Comparison of ENCODE assay signal across 33 cellular contexts in genomic region chr2:50108245-50108644, GRCh38.
"Had no signal": no experiment of that assay in that cellular context is flagged by ENCODE, and none has a peak within 500 bp of the region (broad histone marks: within the 10 kb centered on the region; RNA-seq: fewer than 3 reads in every experiment).

No MANE protein-coding gene starts in this region.

- FAIRE-seq: TTC549 had no signal

- H3K36me3 ChIP-seq: adrenal gland, brain microvascular endothelial cell, breast epithelium had no signal

- H3K27ac ChIP-seq: adrenal gland, body of pancreas, brain microvascular endothelial cell, breast epithelium, VCaP had no signal

- H3K27me3 ChIP-seq: adrenal gland, body of pancreas, brain microvascular endothelial cell, breast epithelium had no signal

- H3K4me1 ChIP-seq: adrenal gland, body of pancreas, breast epithelium had no signal

- DNase-seq: activated B cell treated with CpG ODN at 0.5 μM for 24 hours; activated CD4-positive, alpha-beta memory T cell treated with anti-CD3 and anti-CD28 coated beads for 36 hours; activated CD4-positive, alpha-beta T cell treated with anti-CD3 and anti-CD28 coated beads for 4 hours; activated CD4-positive, alpha-beta T cell treated with anti-CD3 and anti-CD28 coated beads, Interleukin-2, amount 10 ng/mL, durations not matched to agents 24 days and 14 days; activated CD4-positive, alpha-beta T cell treated with anti-CD3 and anti-CD28 coated beads, Interleukin-2, amount 50 U/mL, for 1 hour; activated CD4-positive, alpha-beta T cell treated with anti-CD3 and anti-CD28 coated beads, Interleukin-2, amount 50 U/mL, for 4 hours; activated CD4-positive, CD25-positive, alpha-beta regulatory T cell treated with anti-CD3 and anti-CD28 coated beads, Interleukin-2, amount 50 U/mL, for 72 hours; activated CD8-positive, alpha-beta memory T cell treated with anti-CD3 and anti-CD28 coated beads, Interleukin-2, amount 50 U/mL, for 4 hours; activated CD8-positive, alpha-beta T cell treated with anti-CD3 and anti-CD28 coated beads for 36 hours; activated effector memory CD4-positive, alpha-beta T cell treated with anti-CD3 and anti-CD28 coated beads, Interleukin-2, amount 50 U/mL, for 16 hours; activated gamma-delta T cell treated with Interleukin-2 at 50 U/mL for 16 hours; activated naive CD4-positive, alpha-beta T cell; activated naive CD4-positive, alpha-beta T cell treated with anti-CD3 and anti-CD28 coated beads for 36 hours; activated naive CD4-positive, alpha-beta T cell treated with anti-CD3 and anti-CD28 coated beads, Interleukin-2, amount 50 U/mL, for 16 hours; activated naive CD8-positive, alpha-beta T cell treated with anti-CD3 and anti-CD28 coated beads for 36 hours; activated T-cell treated with anti-CD3 and anti-CD28 coated beads for 4 hours; activated T-cell treated with anti-CD3 and anti-CD28 coated beads, Interleukin-2, amount 50 U/mL, for 1 hour; activated T-cell treated with anti-CD3 and anti-CD28 coated beads, Interleukin-2, amount 50 U/mL, for 4 hours; activated T-cell treated with anti-CD3 and anti-CD28 coated beads, Interleukin-2, amount 50 U/mL, for 72 hours; adrenal gland; amniotic stem cell; aorta; body of pancreas; brain microvascular endothelial cell; central memory CD4-positive, alpha-beta T cell; T-helper 1 cell; T-helper 2 cell; T-helper 9 cell had no signal

- ATAC-seq: activated CD8-positive, alpha-beta T cell treated with anti-CD3 and anti-CD28 coated beads for 36 hours; activated naive CD4-positive, alpha-beta T cell treated with anti-CD3 and anti-CD28 coated beads, Interleukin-2, amount 50 U/mL, for 72 hours; activated T-cell treated with anti-CD3 and anti-CD28 coated beads, Interleukin-2, amount 50 U/mL, for 4 hours; activated T-cell treated with anti-CD3 and anti-CD28 coated beads, Interleukin-2, amount 50 U/mL, for 72 hours; activated T-helper 17 cell treated with anti-CD3 and anti-CD28 coated beads, Interleukin-2, amount 50 U/mL, for 72 hours; body of pancreas had no signal

- H3K9me3 ChIP-seq: adrenal gland, body of pancreas, breast epithelium had no signal

- H3K4me3 ChIP-seq: adrenal gland, body of pancreas, breast epithelium had no signal
